Comparison of ENCODE assay signal across 8 cellular contexts in the genomic region with DNA sequence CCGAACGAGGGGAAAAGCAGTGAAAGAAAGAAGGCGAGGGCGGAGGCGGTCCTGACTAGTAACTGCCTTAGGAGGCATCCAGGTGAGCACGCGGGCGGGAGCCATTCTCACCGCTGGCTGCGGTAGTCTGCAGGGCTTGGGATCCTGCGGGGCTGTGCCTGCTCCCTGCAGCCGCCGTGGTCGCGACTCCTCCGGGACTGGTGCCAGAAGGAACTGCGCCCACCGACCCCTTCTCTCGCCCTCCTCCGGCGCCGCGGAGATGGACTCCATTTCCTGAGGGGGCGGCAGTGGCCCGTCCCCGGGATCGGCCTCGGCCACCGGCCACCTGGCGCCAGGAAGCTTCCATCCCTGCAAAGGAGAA. TPM values are rescaled to one million over a fixed set of nuclear protein-coding genes. Genes with fewer than 3 reads are reported as not detected.
DNase-seq lines count a peak whose midpoint lies in the region; ATAC-seq and TF ChIP-seq lines count a peak whose summit lies in the region.

No MANE protein-coding gene starts in this region.

- intact Hi-C loops in uterus (cut with DNase I; ENCODE audit: low total_unique reads), result no loop called here

- H3K4me3 ChIP-seq in uterus, result peak overlapping the region; percentile 67 to 76

- TF ChIP-seq POLR2A in uterus (IDR thresholded peaks at IDR 0.05), result no peak

- H3K27me3 Mint-ChIP-seq in osteocyte (ENCODE audit: unreplicated experiment), result peaks cover 6% of the 10 kb centered on the region

- H3K36me3 ChIP-seq in uterus, result no peaks in the 10 kb centered on the region

- no peaks in the 10 kb centered on the region for H3K9me3 ChIP-seq in uterus

- peak overlapping the region; percentile 99 for H3K4me3 Mint-ChIP-seq in osteocyte (ENCODE audit: unreplicated experiment)

- TF ChIP-seq CTCF in osteocyte (IDR thresholded peaks at IDR 0.05) (no peak), uterus (IDR thresholded peaks at IDR 0.05) (no peak)

- peak overlapping the region; percentile 94 for H3K27ac Mint-ChIP-seq in osteocyte (ENCODE audit: unreplicated experiment)

- H3K27me3 ChIP-seq in uterus, result no peaks in the 10 kb centered on the region

- no peaks in the 10 kb centered on the region for H3K4me1 ChIP-seq in uterus

- H3K9me3 Mint-ChIP-seq in osteocyte (ENCODE audit: unreplicated experiment), result peaks cover 9% of the 10 kb centered on the region

- DNase-seq in NCI-H187 (lab: John Stamatoyannopoulos, UW), result peak; percentile 12 to 43
- DNase-seq in NCI-H187 treated with DMSO at 0.1 percent for 48 hours (lab: John Stamatoyannopoulos, UW), result no peak
- DNase-seq in NCI-H748 treated with DMSO at 0.1 percent for 48 hours (lab: John Stamatoyannopoulos, UW), result peak; percentile 22
- DNase-seq in activated effector memory CD4-positive, alpha-beta T cell treated with Interleukin-2 at 50 U/mL for 16 hours, result peak; percentile 12
- peak; percentile 18 for DNase-seq in globus pallidus (ENCODE audit: low spot score)
- DNase-seq in osteocyte (ENCODE audit: extremely low spot score, unreplicated experiment), result peak; percentile 85
- peak; percentile 35 to 49 for DNase-seq in uterus

- peak; percentile 30 for ATAC-seq in HG02852 (IDR thresholded peaks at IDR 0.05; ENCODE audit: unreplicated experiment)

- peak overlapping the region; percentile 70 to 77 for H3K27ac ChIP-seq in uterus

- peaks cover 29% of the 10 kb centered on the region for H3K4me1 Mint-ChIP-seq in osteocyte (ENCODE audit: unreplicated experiment)

- peaks cover 11% of the 10 kb centered on the region for H3K36me3 Mint-ChIP-seq in osteocyte (ENCODE audit: unreplicated experiment)

RNA-seq across cellular contexts. Expression of gene NFXL1, which starts 0.5 kb away (rescaled TPM):
- total RNA-seq in osteocyte (13.4 and 15.5 TPM in 2 replicates), uterus (10 to 100 TPM in 3 of 4 donors, 1 to 10 TPM in 1; 5.9 to 24.9 (median 19.6) TPM)
